8 cellular contexts compared by ENCODE assay signal in the genomic region with DNA sequence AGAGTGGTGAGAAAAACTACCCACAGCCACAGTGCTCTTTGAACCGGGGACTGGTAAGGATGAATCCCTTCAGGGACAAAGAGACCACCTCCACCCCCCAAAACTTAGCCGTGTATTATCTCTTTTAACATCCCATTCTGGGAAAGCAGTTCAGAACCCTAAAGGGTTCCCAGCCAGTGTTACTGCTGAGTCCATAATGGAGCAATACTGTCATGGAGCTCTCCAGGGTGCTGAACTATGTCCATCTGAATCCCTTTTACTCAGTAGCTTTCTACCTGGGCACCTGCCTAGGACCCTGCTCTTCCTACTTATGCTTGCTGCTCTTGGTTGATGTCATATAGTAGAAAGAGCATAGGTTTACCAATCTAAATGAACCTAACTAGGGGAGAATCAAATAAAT.
DNase-seq lines count a peak whose midpoint lies in the region; ATAC-seq lines count a peak whose summit lies in the region.

No MANE protein-coding gene starts in this region.

- peak; percentile 12 for DNase-seq in stimulated activated CD4-positive, alpha-beta T cell treated with anti-CD3 and anti-CD28 coated beads, Interleukin-12 subunit alpha, Interleukin-12 subunit beta, amount 100 ng/mL, for 4 hours
- no peak for DNase-seq in stimulated activated CD4-positive, alpha-beta T cell treated with anti-CD3 and anti-CD28 coated beads, Interleukin-4, amount 100 ng/mL, for 4 hours
- DNase-seq in activated CD4-positive, alpha-beta T cell treated with anti-CD3 and anti-CD28 coated beads, Interleukin-2, amount 50 U/mL, for 1 hour: peak; percentile 21
- DNase-seq in iPS-NIHi7 (ENCODE audit: extremely low spot score) (peak; percentile 70), NCI-H2196 treated with DMSO at 0.1 percent for 48 hours (lab: John Stamatoyannopoulos, UW; ENCODE audit: unreplicated experiment) (no peak), middle frontal gyrus (ENCODE audit: extremely low spot score, low spot score) (no peak)

- ATAC-seq in GM21723 (IDR thresholded peaks at IDR 0.05; ENCODE audit: unreplicated experiment) (no peak), HG03280 (IDR thresholded peaks at IDR 0.05; ENCODE audit: unreplicated experiment) (no peak)

Comparison
In these comparisons a context has a peak if more than half of its experiments do, and no peak if none do; other contexts are left out.
1. DNase-seq: peak in stimulated activated CD4-positive, alpha-beta T cell treated with anti-CD3 and anti-CD28 coated beads, Interleukin-12 subunit alpha, Interleukin-12 subunit beta, amount 100 ng/mL, for 4 hours (single experiment), activated CD4-positive, alpha-beta T cell treated with anti-CD3 and anti-CD28 coated beads, Interleukin-2, amount 50 U/mL, for 1 hour (single experiment) and iPS-NIHi7 (single experiment); none in stimulated activated CD4-positive, alpha-beta T cell treated with anti-CD3 and anti-CD28 coated beads, Interleukin-4, amount 100 ng/mL, for 4 hours (0 of 2), NCI-H2196 treated with DMSO at 0.1 percent for 48 hours (single experiment) and middle frontal gyrus (single experiment).